In genomic region chr7:99472561-99473314, GRCh38 we compare ENCODE assay signal across 8 cellular contexts. TPM values are rescaled to one million over a fixed set of nuclear protein-coding genes. Genes with fewer than 3 reads are reported as not detected.
DNase-seq lines count a peak whose midpoint lies in the region; ATAC-seq and TF ChIP-seq lines count a peak whose summit lies in the region.

Gene ZNF789, plus strand, starts transcription at chr7:99472890. Its CDS starts 3,567 bp downstream, at chr7:99476457.

- peak; percentile 94 for ATAC-seq in GM21717 (IDR thresholded peaks at IDR 0.05; ENCODE audit: unreplicated experiment)

- H3K9me3 ChIP-seq in mucosa of rectum (ENCODE audit: control insufficient read depth in 2 of 2, low read length in 2 of 2) = no peaks in the 10 kb centered on the region

- H3K4me1 ChIP-seq in mucosa of rectum (ENCODE audit: control insufficient read depth in 2 of 2, insufficient read depth in 2 of 2, low read length in 2 of 2) = peaks cover 9 to 11% of the 10 kb centered on the region in 2 donors

- H3K4me3 Mint-ChIP-seq in activated T-cell treated with anti-CD3 and anti-CD28 coated beads, Interleukin-2, amount 50 U/mL, for 24 hours = peak within 1 kb of the TSS; percentile 90

- H3K27ac Mint-ChIP-seq in activated T-cell treated with anti-CD3 and anti-CD28 coated beads, Interleukin-2, amount 50 U/mL, for 24 hours = peak within 1 kb of the TSS; percentile 97

- H3K27me3 ChIP-seq in mucosa of rectum (ENCODE audit: control insufficient read depth in 2 of 2, insufficient read depth in 2 of 2, low read length in 2 of 2) = no peaks in the 10 kb centered on the region

- no peaks in the 10 kb centered on the region for H3K9me3 Mint-ChIP-seq in activated T-cell treated with anti-CD3 and anti-CD28 coated beads, Interleukin-2, amount 50 U/mL, for 24 hours

- in situ Hi-C loops in KBM-7 (cut with MboI; ENCODE audit: low pct_unique_long_range_greater_than_20kb, low sequenced_read_pairs) = no loop called here

- H3K4me1 Mint-ChIP-seq in activated T-cell treated with anti-CD3 and anti-CD28 coated beads, Interleukin-2, amount 50 U/mL, for 24 hours (ENCODE audit: low read depth) = peaks cover 37% of the 10 kb centered on the region

- peak within 1 kb of the TSS; percentile 89 to 90 for H3K27ac ChIP-seq in mucosa of rectum (ENCODE audit: low read depth in 2 of 2, low read length in 2 of 2)

- DNase-seq in DMS153 treated with DMSO at 0.1 percent for 48 hours (lab: John Stamatoyannopoulos, UW; ENCODE audit: unreplicated experiment) (peak; percentile 84), KBM-7 (peak; percentile 97), erythroblast (lab: John Stamatoyannopoulos, UW) (peak; percentile 98)
- peak; percentile 98 for DNase-seq in activated T-cell treated with anti-CD3 and anti-CD28 coated beads, Interleukin-2, amount 50 U/mL, for 24 hours
- DNase-seq in stimulated activated CD8-positive, alpha-beta memory T cell treated with anti-CD3 and anti-CD28 coated beads, Interleukin-4, amount 100 ng/mL, for 48 hours = peak; percentile 99

- H3K36me3 ChIP-seq in mucosa of rectum (ENCODE audit: control insufficient read depth in 2 of 2, insufficient read depth in 2 of 2, low read length in 2 of 2) = no peaks in the 10 kb centered on the region

- H3K4me3 ChIP-seq in mucosa of rectum (ENCODE audit: low read length in 2 of 2) = peak within 1 kb of the TSS; percentile 79 to 89

- H3K27me3 Mint-ChIP-seq in activated T-cell treated with anti-CD3 and anti-CD28 coated beads, Interleukin-2, amount 50 U/mL, for 24 hours = no peaks in the 10 kb centered on the region

- H3K36me3 Mint-ChIP-seq in activated T-cell treated with anti-CD3 and anti-CD28 coated beads, Interleukin-2, amount 50 U/mL, for 24 hours (ENCODE audit: low read depth) = peaks cover 37% of the 10 kb centered on the region

- peak within 1 kb of the TSS; percentile 85 to 91 for H3K9ac ChIP-seq in mucosa of rectum (ENCODE audit: low read depth in 1 of 2, low read length in 2 of 2)

- peak; percentile 80 for TF ChIP-seq POLR2A in erythroblast (IDR thresholded peaks at IDR 0.05; ENCODE audit: low read length)

TF ChIP-seq in PFSK-1, 5 proteins besides CTCF, POLR2A, EP300 and RAD21:
- TF ChIP-seq TAF1 (IDR thresholded peaks at IDR 0.05; ENCODE audit: borderline replicate concordance, insufficient read depth, low read length) (peak; percentile 80; the same call in 1 of the 2 replicates), POLR2AphosphoS5 (IDR thresholded peaks at IDR 0.05; ENCODE audit: low read depth, low read length) (peak; percentile 45; the same call in 1 of the 2 replicates), SIN3A (IDR thresholded peaks at IDR 0.05; ENCODE audit: borderline replicate concordance, insufficient read depth, low read length) (peak; percentile 69; the same call in 1 of the 2 replicates), FOXP2 (optimal IDR thresholded peaks at IDR 0.05; ENCODE audit: borderline replicate concordance, extremely low read depth, extremely low read length, insufficient read depth) (peak; percentile 69)
- TF ChIP-seq, protein P1, sequence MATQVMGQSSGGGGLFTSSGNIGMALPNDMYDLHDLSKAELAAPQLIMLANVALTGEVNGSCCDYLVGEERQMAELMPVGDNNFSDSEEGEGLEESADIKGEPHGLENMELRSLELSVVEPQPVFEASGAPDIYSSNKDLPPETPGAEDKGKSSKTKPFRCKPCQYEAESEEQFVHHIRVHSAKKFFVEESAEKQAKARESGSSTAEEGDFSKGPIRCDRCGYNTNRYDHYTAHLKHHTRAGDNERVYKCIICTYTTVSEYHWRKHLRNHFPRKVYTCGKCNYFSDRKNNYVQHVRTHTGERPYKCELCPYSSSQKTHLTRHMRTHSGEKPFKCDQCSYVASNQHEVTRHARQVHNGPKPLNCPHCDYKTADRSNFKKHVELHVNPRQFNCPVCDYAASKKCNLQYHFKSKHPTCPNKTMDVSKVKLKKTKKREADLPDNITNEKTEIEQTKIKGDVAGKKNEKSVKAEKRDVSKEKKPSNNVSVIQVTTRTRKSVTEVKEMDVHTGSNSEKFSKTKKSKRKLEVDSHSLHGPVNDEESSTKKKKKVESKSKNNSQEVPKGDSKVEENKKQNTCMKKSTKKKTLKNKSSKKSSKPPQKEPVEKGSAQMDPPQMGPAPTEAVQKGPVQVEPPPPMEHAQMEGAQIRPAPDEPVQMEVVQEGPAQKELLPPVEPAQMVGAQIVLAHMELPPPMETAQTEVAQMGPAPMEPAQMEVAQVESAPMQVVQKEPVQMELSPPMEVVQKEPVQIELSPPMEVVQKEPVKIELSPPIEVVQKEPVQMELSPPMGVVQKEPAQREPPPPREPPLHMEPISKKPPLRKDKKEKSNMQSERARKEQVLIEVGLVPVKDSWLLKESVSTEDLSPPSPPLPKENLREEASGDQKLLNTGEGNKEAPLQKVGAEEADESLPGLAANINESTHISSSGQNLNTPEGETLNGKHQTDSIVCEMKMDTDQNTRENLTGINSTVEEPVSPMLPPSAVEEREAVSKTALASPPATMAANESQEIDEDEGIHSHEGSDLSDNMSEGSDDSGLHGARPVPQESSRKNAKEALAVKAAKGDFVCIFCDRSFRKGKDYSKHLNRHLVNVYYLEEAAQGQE (IDR thresholded peaks at IDR 0.05; ENCODE audit: insufficient read depth in 1 of 2, low read depth in 2 of 2, low read length in 2 of 2) = no peak

RNA-seq across cellular contexts. Expression of gene ZNF789, which starts in this region (rescaled TPM):
- polyA plus RNA-seq in PFSK-1 (2012; ENCODE audit: insufficient read length, low read depth) = 3.6 TPM

Comparison
In these comparisons a context has a peak if more than half of its experiments do, and no peak if none do; other contexts are left out.
1. Peak in every context shown above with its lines: DNase-seq, ATAC-seq, H3K4me3 ChIP-seq and H3K27ac ChIP-seq.